Comparison of ENCODE assay signal across 21 cellular contexts in genomic region chr16:296806-297510, GRCh38. TPM values are rescaled to one million over a fixed set of nuclear protein-coding genes. Genes with fewer than 3 reads are reported as not detected.
DNase-seq lines count a peak whose midpoint lies in the region; ATAC-seq, FAIRE-seq and TF ChIP-seq lines count a peak whose summit lies in the region.
"Had no signal": no experiment of that assay in that cellular context is flagged by ENCODE, and none has a peak within 500 bp of the region (broad histone marks: within the 10 kb centered on the region; RNA-seq: fewer than 3 reads in every experiment).

No MANE protein-coding gene starts in this region.

- ATAC-seq in stimulated activated naive CD8-positive, alpha-beta T cell treated with anti-CD3 and anti-CD28 coated beads, Interleukin-15, amount 100 ng/mL, for 72 hours, result peak; percentile 31
- no peak for ATAC-seq in stimulated activated naive CD8-positive, alpha-beta T cell treated with anti-CD3 and anti-CD28 coated beads, Interleukin-15, Interleukin-2, amounts not matched to agents 100 U/mL and 50 U/mL, for 24 hours
- ATAC-seq in K562, result no peak
- peak; percentile 25 for ATAC-seq in sciatic nerve
- no peak for ATAC-seq in GM21390 (IDR thresholded peaks at IDR 0.05; ENCODE audit: unreplicated experiment)

- H3K27ac Mint-ChIP-seq in stimulated activated naive CD8-positive, alpha-beta T cell treated with anti-CD3 and anti-CD28 coated beads, Interleukin-15, amount 100 ng/mL, for 72 hours, result peak overlapping the region; percentile 19 to 34
- H3K27ac Mint-ChIP-seq: CD4-positive, alpha-beta T cell; HFFc6 had no signal

- H3K4me2 ChIP-seq in K562 (ENCODE audit: insufficient read depth, low read length), result no peak overlapping the region

- POLR2A ChIA-PET in K562 (lab: Yijun Ruan, JAX), result interaction anchor here (0.6 kb wide), 2 partner anchors 79 to 331 kb away, joined by 3 to 4 read pairs; no protein-coding TSS in a partner anchor
- POLR2A ChIA-PET in GM10248 (lab: Yijun Ruan, JAX), result no interaction called here

- DNase-seq in stimulated activated naive CD8-positive, alpha-beta T cell treated with anti-CD3 and anti-CD28 coated beads, Interleukin-15, amount 100 ng/mL, for 72 hours, result no peak
- no peak for DNase-seq in stimulated activated naive CD8-positive, alpha-beta T cell treated with anti-CD3 and anti-CD28 coated beads, Interleukin-15, Interleukin-2, amounts not matched to agents 100 U/mL and 50 U/mL, for 24 hours
- DNase-seq in K562 (ENCODE audit: extremely low read depth in 1 of 4, low spot score in 3 of 4), result no peak
- DNase-seq in sciatic nerve (ENCODE audit: low spot score), result no peak
- DNase-seq in RCC 7860 (ENCODE audit: low spot score), result no peak
- DNase-seq in GM10248 (ENCODE audit: extremely low spot score), result no peak
- DNase-seq: AML-193; C1 segment of cervical spinal cord; CD4-positive, alpha-beta T cell; DMS153; DMS79 treated with DMSO at 0.1 percent for 48 hours; EL; GOT3; HFFc6; KBM-7 had no signal

- TF ChIP-seq CTCF in K562 (IDR thresholded peaks at IDR 0.05 in 2 of 3, conservative IDR thresholded peaks at IDR 0.05 in 1 of 3; ENCODE audit: insufficient read depth in 2 of 3, low read depth in 1 of 3, low read length in 3 of 3) (no peak), GM10248 (IDR thresholded peaks at IDR 0.05; ENCODE audit: control extremely low read depth, extremely low read depth, low read depth, missing control alignments) (no peak)

- H3K4me3 ChIP-seq in K562, result no peak overlapping the region
- H3K4me3 ChIP-seq: HAP-1 had no signal

- H3K4me3 Mint-ChIP-seq in stimulated activated naive CD8-positive, alpha-beta T cell treated with anti-CD3 and anti-CD28 coated beads, Interleukin-15, amount 100 ng/mL, for 72 hours, result no peak overlapping the region
- H3K4me3 Mint-ChIP-seq: CD4-positive, alpha-beta T cell; HFFc6 had no signal

- H3K27me3 ChIP-seq in K562 (ENCODE audit: control insufficient read depth in 2 of 2, insufficient read depth in 2 of 2, low read length in 2 of 2), result no peaks in the 10 kb centered on the region

- no peak for TF ChIP-seq POLR2A in K562 (conservative IDR thresholded peaks at IDR 0.05)

- peaks cover 2% of the 10 kb centered on the region; the same call in 1 of the 3 replicates for H3K79me2 ChIP-seq in K562 (ENCODE audit: control insufficient read depth, insufficient read depth, low read length)

- no peak for FAIRE-seq in K562 (lab: Jason Lieb, UNC)
- no peak for FAIRE-seq in RCC 7860 (lab: Jason Lieb, UNC)
- FAIRE-seq: G401.6, GM12892 had no signal

- H3K9me1 ChIP-seq in K562 (ENCODE audit: control insufficient read depth, insufficient read depth, low read length), result no peaks in the 10 kb centered on the region

- no peaks in the 10 kb centered on the region for H3K9me3 ChIP-seq in K562 (replicated peaks; ENCODE audit: control insufficient read depth, insufficient read depth, low read depth, low read length)
- H3K9me3 ChIP-seq: HAP-1 had no signal

- no peak for TF ChIP-seq RAD21 in K562 (CRISPR knock-in tag; conservative IDR thresholded peaks at IDR 0.05 in 1 of 2, IDR thresholded peaks at IDR 0.05 in 1 of 2)

- intact Hi-C loops in K562 (cut with micrococcal nuclease), result no loop called here
- intact Hi-C loops in sciatic nerve (cut with DNase I), result no loop called here

- no peak overlapping the region for H3K27ac ChIP-seq in K562 (ENCODE audit: extremely low read depth, low read depth, low read length)
- H3K27ac ChIP-seq: 22Rv1, HL-60 had no signal

- H3K9ac ChIP-seq in K562 (ENCODE audit: insufficient read depth in 1 of 2, low read depth in 2 of 2, low read length in 2 of 2), result no peak overlapping the region; a peak in 1 of 4 replicates

- H3K4me1 Mint-ChIP-seq in stimulated activated naive CD8-positive, alpha-beta T cell treated with anti-CD3 and anti-CD28 coated beads, Interleukin-15, amount 100 ng/mL, for 72 hours, result no peaks in the 10 kb centered on the region

- peaks cover 51% of the 10 kb centered on the region; the same call in 1 of the 3 replicates for H3K36me3 ChIP-seq in K562 (ENCODE audit: control insufficient read depth, insufficient read depth, low read length)

- no peaks in the 10 kb centered on the region for H3K27me3 Mint-ChIP-seq in stimulated activated naive CD8-positive, alpha-beta T cell treated with anti-CD3 and anti-CD28 coated beads, Interleukin-15, amount 100 ng/mL, for 72 hours
- H3K27me3 Mint-ChIP-seq: CD4-positive, alpha-beta T cell had no signal

- no peak overlapping the region for H2AFZ ChIP-seq in K562 (ENCODE audit: low read depth, low read length)

- H3K9me3 Mint-ChIP-seq in stimulated activated naive CD8-positive, alpha-beta T cell treated with anti-CD3 and anti-CD28 coated beads, Interleukin-15, amount 100 ng/mL, for 72 hours, result no peaks in the 10 kb centered on the region
- H3K9me3 Mint-ChIP-seq: CD4-positive, alpha-beta T cell; HFFc6 had no signal

- no TSS peak for BruUV-seq in K562 (replicated peaks; lab: Mats Ljungman, UMichigan)

- no peaks in the 10 kb centered on the region for H4K20me1 ChIP-seq in K562 (replicated peaks; ENCODE audit: control insufficient read depth, insufficient read depth, low read length)

- peaks cover 0 to 5% of the 10 kb centered on the region in 2 experiments; a peak in 2 of 5 replicates for H3K4me1 ChIP-seq in K562 (replicated peaks in 1 of 2; ENCODE audit: control insufficient read depth in 2 of 2, insufficient read depth in 2 of 2, low read length in 2 of 2)
- H3K4me1 ChIP-seq: HAP-1 had no signal

- in situ Hi-C loops in K562 (cut with MboI), result no loop called here

- no peak for TF ChIP-seq EP300 in K562 (IDR thresholded peaks at IDR 0.05; ENCODE audit: low read length)

- 97% methylated on average over 13 of the region's 37 CpGs for WGBS in K562 (ENCODE audit: insufficient coverage, low coverage, missing lambda C conversion rate)

- CTCF ChIA-PET in K562 (lab: Yijun Ruan, JAX; ENCODE audit: low intra/inter-chr PET ratio), result no interaction called here
- CTCF ChIA-PET in GM10248 (lab: Yijun Ruan, JAX), result interaction anchor here (1.4 kb wide), 1 partner anchor 57 kb away, joined by 4 read pairs; no protein-coding TSS in a partner anchor

RNA-seq across cellular contexts. Expression of gene PDIA2, which starts 14.0 kb away (rescaled TPM):
- total RNA-seq in K562 (2011; cell fraction: chromatin; rRNA removed; ENCODE audit: low replicate concordance), result 5.5 and 10.4 TPM in 2 replicates
- 5.5 and 6.5 TPM in 2 replicates for total RNA-seq in K562 (2011; cell fraction: nucleolus; rRNA removed)
- 4.2 and 4.3 TPM in 2 replicates for total RNA-seq in K562 (2011; cell fraction: nucleoplasm; rRNA removed)
- 0.20 and 0.23 TPM in 2 replicates for total RNA-seq in K562 (2014; rRNA removed)
- total RNA-seq in K562 (2014; rRNA removed; fragmentation: Illumina TruSeq; extraction: Trizol), result not detected in 2 replicates
- not detected in 2 replicates for total RNA-seq in K562 (2015; rRNA removed; fragmentation: Illumina TruSeq; extraction: Trizol)
- total RNA-seq in K562 (2021), result 0.58 and 0.67 TPM in 2 replicates
- 0.92 and 1.0 TPM in 2 replicates for polyA plus RNA-seq in K562 (2011; rRNA removed)
- 0.19 and 0.66 TPM in 2 replicates for polyA plus RNA-seq in K562 (2011; cell fraction: cytosol; rRNA removed)
- polyA plus RNA-seq in K562 (2011; cell fraction: nucleus; rRNA removed), result 9.1 and 13.2 TPM in 2 replicates
- polyA plus RNA-seq in K562 (2012), result 0.17 and 0.33 TPM in 2 replicates
- 0.13 and 0.19 TPM in 2 replicates for polyA plus RNA-seq in K562 (2014; fragmentation: Illumina TruSeq; extraction: Trizol)
- polyA plus RNA-seq in K562 (2014; fragmentation: Nextera tagmentation; extraction: Ambion mirVana), result not detected
- polyA plus RNA-seq in K562 (2014; rRNA removed), result 0.18 and 0.23 TPM in 2 replicates
- 0.15 TPM in 1 of 2 replicates, not detected in the other for polyA minus RNA-seq in K562 (2011; rRNA and poly(A)+ RNA removed)
- polyA minus RNA-seq in K562 (2011; cell fraction: cytosol; rRNA and poly(A)+ RNA removed), result not detected in 2 replicates
- 0.81 and 1.2 TPM in 2 replicates for polyA minus RNA-seq in K562 (2011; cell fraction: nucleus; rRNA and poly(A)+ RNA removed)
- total RNA-seq in sciatic nerve, result 0.85 TPM
- total RNA-seq: CD4-positive, alpha-beta T cell; HFFc6 had no signal

RNA-seq across cellular contexts. Expression of gene ARHGDIG, which starts 16.6 kb away (rescaled TPM):
- 2.2 and 9.2 TPM in 2 replicates for total RNA-seq in K562 (2011; cell fraction: chromatin; rRNA removed; ENCODE audit: low replicate concordance)
- total RNA-seq in K562 (2011; cell fraction: nucleolus; rRNA removed), result 6.4 and 8.8 TPM in 2 replicates
- 4.1 and 5.6 TPM in 2 replicates for total RNA-seq in K562 (2011; cell fraction: nucleoplasm; rRNA removed)
- total RNA-seq in K562 (2014; rRNA removed) (0.64 and 2.2 TPM in 2 replicates), K562 (2014; rRNA removed; fragmentation: Illumina TruSeq; extraction: Trizol) (0.36 and 0.41 TPM in 2 replicates), K562 (2015; rRNA removed; fragmentation: Illumina TruSeq; extraction: Trizol) (0.19 and 0.40 TPM in 2 replicates), K562 (2021) (0.69 and 1.6 TPM in 2 replicates), sciatic nerve (0.94 TPM)
- polyA plus RNA-seq in K562 (2011; rRNA removed) (2.0 and 2.5 TPM in 2 replicates), K562 (2014; fragmentation: Illumina TruSeq; extraction: Trizol) (0.37 and 0.84 TPM in 2 replicates), K562 (2014; fragmentation: Nextera tagmentation; extraction: Ambion mirVana) (not detected), K562 (2014; rRNA removed) (0.86 and 1.8 TPM in 2 replicates)
- polyA plus RNA-seq in K562 (2011; cell fraction: cytosol; rRNA removed), result 3.0 and 6.0 TPM in 2 replicates
- polyA plus RNA-seq in K562 (2011; cell fraction: nucleus; rRNA removed), result 9.6 and 15.6 TPM in 2 replicates
- polyA plus RNA-seq in K562 (2012), result 0.71 and 0.74 TPM in 2 replicates
- polyA minus RNA-seq in K562 (2011; rRNA and poly(A)+ RNA removed), result 0.18 and 0.46 TPM in 2 replicates
- polyA minus RNA-seq in K562 (2011; cell fraction: cytosol; rRNA and poly(A)+ RNA removed), result 0.95 and 1.5 TPM in 2 replicates
- polyA minus RNA-seq in K562 (2011; cell fraction: nucleus; rRNA and poly(A)+ RNA removed), result 0.78 and 1.6 TPM in 2 replicates
- total RNA-seq: HFFc6 had no signal

RNA-seq across cellular contexts. Expression of gene RGS11, which starts 21.2 kb away (rescaled TPM):
- total RNA-seq in K562 (2011; cell fraction: chromatin; rRNA removed; ENCODE audit: low replicate concordance), result 0.07 TPM in 1 of 2 replicates, not detected in the other
- total RNA-seq in K562 (2011; cell fraction: nucleolus; rRNA removed), result not detected in 2 replicates
- total RNA-seq in K562 (2011; cell fraction: nucleoplasm; rRNA removed), result not detected in 2 replicates
- total RNA-seq in K562 (2014; rRNA removed) (not detected in 2 replicates), K562 (2014; rRNA removed; fragmentation: Illumina TruSeq; extraction: Trizol) (not detected in 2 replicates), K562 (2015; rRNA removed; fragmentation: Illumina TruSeq; extraction: Trizol) (not detected in 2 replicates), K562 (2021) (not detected in 2 replicates), sciatic nerve (48.9 TPM)
- polyA plus RNA-seq in K562 (2011; rRNA removed) (not detected in 2 replicates), K562 (2014; fragmentation: Illumina TruSeq; extraction: Trizol) (not detected in 2 replicates), K562 (2014; fragmentation: Nextera tagmentation; extraction: Ambion mirVana) (not detected), K562 (2014; rRNA removed) (not detected in 2 replicates)
- polyA plus RNA-seq in K562 (2011; cell fraction: cytosol; rRNA removed), result not detected in 2 replicates
- not detected in 2 replicates for polyA plus RNA-seq in K562 (2011; cell fraction: nucleus; rRNA removed)
- not detected in 2 replicates for polyA plus RNA-seq in K562 (2012)
- not detected in 2 replicates for polyA minus RNA-seq in K562 (2011; rRNA and poly(A)+ RNA removed)
- not detected in 2 replicates for polyA minus RNA-seq in K562 (2011; cell fraction: cytosol; rRNA and poly(A)+ RNA removed)
- not detected in 2 replicates for polyA minus RNA-seq in K562 (2011; cell fraction: nucleus; rRNA and poly(A)+ RNA removed)
- total RNA-seq: CD4-positive, alpha-beta T cell had no signal

RNA-seq across cellular contexts. Expression of gene AXIN1, which starts 55.6 kb away (rescaled TPM):
- total RNA-seq in K562 (2011; cell fraction: chromatin; rRNA removed; ENCODE audit: low replicate concordance), result 41.5 and 88.6 TPM in 2 replicates
- 39.7 and 42.5 TPM in 2 replicates for total RNA-seq in K562 (2011; cell fraction: nucleolus; rRNA removed)
- 23.8 and 31.0 TPM in 2 replicates for total RNA-seq in K562 (2011; cell fraction: nucleoplasm; rRNA removed)
- 53.9 and 65.3 TPM in 2 replicates for total RNA-seq in K562 (2014; rRNA removed)
- 13.1 and 16.0 TPM in 2 replicates for total RNA-seq in K562 (2014; rRNA removed; fragmentation: Illumina TruSeq; extraction: Trizol)
- 28.1 and 28.6 TPM in 2 replicates for total RNA-seq in K562 (2015; rRNA removed; fragmentation: Illumina TruSeq; extraction: Trizol)
- total RNA-seq in K562 (2021), result 49.9 and 58.0 TPM in 2 replicates
- polyA plus RNA-seq in K562 (2011; rRNA removed), result 7.4 and 13.0 TPM in 2 replicates
- 13.6 and 26.9 TPM in 2 replicates for polyA plus RNA-seq in K562 (2011; cell fraction: cytosol; rRNA removed)
- polyA plus RNA-seq in K562 (2011; cell fraction: nucleus; rRNA removed), result 20.6 and 36.7 TPM in 2 replicates
- polyA plus RNA-seq in K562 (2012), result 26.0 and 33.9 TPM in 2 replicates
- polyA plus RNA-seq in K562 (2014; fragmentation: Illumina TruSeq; extraction: Trizol), result 25.9 and 36.3 TPM in 2 replicates
- polyA plus RNA-seq in K562 (2014; fragmentation: Nextera tagmentation; extraction: Ambion mirVana), result under 1 TPM; 0.42 to 0.77 TPM
- polyA plus RNA-seq in K562 (2014; rRNA removed), result 36.8 and 40.5 TPM in 2 replicates
- polyA minus RNA-seq in K562 (2011; rRNA and poly(A)+ RNA removed), result 9.0 and 13.1 TPM in 2 replicates
- polyA minus RNA-seq in K562 (2011; cell fraction: cytosol; rRNA and poly(A)+ RNA removed), result 16.1 and 34.2 TPM in 2 replicates
- 14.3 and 14.4 TPM in 2 replicates for polyA minus RNA-seq in K562 (2011; cell fraction: nucleus; rRNA and poly(A)+ RNA removed)
- total RNA-seq in sciatic nerve, result 20.1 TPM

Comparison
In these comparisons a context has a peak if more than half of its experiments do, and no peak if none do; other contexts are left out.
1. ATAC-seq: peak in stimulated activated naive CD8-positive, alpha-beta T cell treated with anti-CD3 and anti-CD28 coated beads, Interleukin-15, amount 100 ng/mL, for 72 hours (single experiment) and sciatic nerve (single experiment); none in stimulated activated naive CD8-positive, alpha-beta T cell treated with anti-CD3 and anti-CD28 coated beads, Interleukin-15, Interleukin-2, amounts not matched to agents 100 U/mL and 50 U/mL, for 24 hours (single experiment), K562 (single experiment) and GM21390 (single experiment).
2. RNA of gene RGS11, which starts 21.2 kb away (total RNA-seq): 48.9 TPM in sciatic nerve (single experiment); 0.07 TPM in K562; every median in the first group is over 10 times any median in the second.